1 cellular context compared by ENCODE assay signal in the genomic region with DNA sequence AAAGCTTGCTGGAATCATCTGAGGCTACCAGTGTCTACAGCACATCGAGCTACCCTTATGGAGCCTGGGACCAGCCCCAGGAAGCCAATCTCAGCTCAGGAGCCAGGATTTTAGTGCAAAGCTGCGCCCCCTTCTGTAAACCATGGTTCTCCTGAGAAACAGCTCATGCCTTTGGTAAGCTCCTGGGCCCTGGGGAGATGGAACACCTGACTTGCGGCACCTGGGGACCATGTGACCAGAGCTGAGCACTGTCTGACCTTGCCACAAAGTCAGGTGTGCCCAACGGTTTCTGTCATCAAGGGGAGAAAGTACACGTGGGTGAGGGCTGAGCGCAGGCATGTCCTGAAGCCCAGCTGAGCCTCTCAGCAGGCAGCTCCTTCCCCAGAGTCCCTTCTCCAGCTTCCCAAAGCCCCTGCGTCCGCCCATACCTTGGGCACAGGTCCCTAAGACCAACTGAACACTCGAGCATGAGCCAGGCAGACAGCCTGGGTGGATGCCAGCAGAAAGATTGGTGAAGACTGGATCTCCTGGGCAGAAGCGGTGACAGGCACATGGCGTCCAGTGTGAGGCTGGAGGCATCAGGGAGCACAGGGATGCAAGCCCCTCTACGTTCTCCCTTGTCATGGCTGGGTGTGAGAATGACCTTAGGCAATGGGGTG.
A peak's percentile ranks its signal among the peaks of the same experiment; 100 is the strongest.
TF ChIP-seq lines count a peak whose summit lies in the region.

No MANE protein-coding gene starts in this region.

TF ChIP-seq in K562, 482 proteins besides CTCF, POLR2A, EP300 and RAD21:
- TF ChIP-seq RCOR1 (IDR thresholded peaks at IDR 0.05; ENCODE audit: borderline replicate concordance in 1 of 2, low read depth in 2 of 2, low read length in 2 of 2), result peak in 1 of 2 experiments; percentile 40; a peak in 1 of 4 replicates
- 0 out of 2 replicates have a peak, but pooled peaks have one; percentile 37 for TF ChIP-seq ZNF282 (CRISPR knock-in tag; IDR thresholded peaks at IDR 0.05)
- TF ChIP-seq, protein P1, sequence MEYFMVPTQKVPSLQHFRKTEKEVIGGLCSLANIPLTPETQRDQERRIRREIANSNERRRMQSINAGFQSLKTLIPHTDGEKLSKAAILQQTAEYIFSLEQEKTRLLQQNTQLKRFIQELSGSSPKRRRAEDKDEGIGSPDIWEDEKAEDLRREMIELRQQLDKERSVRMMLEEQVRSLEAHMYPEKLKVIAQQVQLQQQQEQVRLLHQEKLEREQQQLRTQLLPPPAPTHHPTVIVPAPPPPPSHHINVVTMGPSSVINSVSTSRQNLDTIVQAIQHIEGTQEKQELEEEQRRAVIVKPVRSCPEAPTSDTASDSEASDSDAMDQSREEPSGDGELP (CRISPR knock-in tag; IDR thresholded peaks at IDR 0.05; ENCODE audit: borderline replicate concordance), result 0 out of 2 replicates have a peak, but pooled peaks have one; percentile 10
- TF ChIP-seq JUND (IDR thresholded peaks at IDR 0.05; ENCODE audit: borderline replicate concordance, low read depth, low read length), result 0 out of 2 replicates have a peak, but pooled peaks have one; percentile 10
- TF ChIP-seq JUND (tag; IDR thresholded peaks at IDR 0.05; ENCODE audit: borderline replicate concordance, low read depth, low read length), result no peak
- TF ChIP-seq, protein P2, sequence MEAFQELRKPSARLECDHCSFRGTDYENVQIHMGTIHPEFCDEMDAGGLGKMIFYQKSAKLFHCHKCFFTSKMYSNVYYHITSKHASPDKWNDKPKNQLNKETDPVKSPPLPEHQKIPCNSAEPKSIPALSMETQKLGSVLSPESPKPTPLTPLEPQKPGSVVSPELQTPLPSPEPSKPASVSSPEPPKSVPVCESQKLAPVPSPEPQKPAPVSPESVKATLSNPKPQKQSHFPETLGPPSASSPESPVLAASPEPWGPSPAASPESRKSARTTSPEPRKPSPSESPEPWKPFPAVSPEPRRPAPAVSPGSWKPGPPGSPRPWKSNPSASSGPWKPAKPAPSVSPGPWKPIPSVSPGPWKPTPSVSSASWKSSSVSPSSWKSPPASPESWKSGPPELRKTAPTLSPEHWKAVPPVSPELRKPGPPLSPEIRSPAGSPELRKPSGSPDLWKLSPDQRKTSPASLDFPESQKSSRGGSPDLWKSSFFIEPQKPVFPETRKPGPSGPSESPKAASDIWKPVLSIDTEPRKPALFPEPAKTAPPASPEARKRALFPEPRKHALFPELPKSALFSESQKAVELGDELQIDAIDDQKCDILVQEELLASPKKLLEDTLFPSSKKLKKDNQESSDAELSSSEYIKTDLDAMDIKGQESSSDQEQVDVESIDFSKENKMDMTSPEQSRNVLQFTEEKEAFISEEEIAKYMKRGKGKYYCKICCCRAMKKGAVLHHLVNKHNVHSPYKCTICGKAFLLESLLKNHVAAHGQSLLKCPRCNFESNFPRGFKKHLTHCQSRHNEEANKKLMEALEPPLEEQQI (IDR thresholded peaks at IDR 0.05), result no peak
- no peak for TF ChIP-seq HNRNPK (IDR thresholded peaks at IDR 0.05; ENCODE audit: low read depth, low read length, poor library complexity, severe bottlenecking)
- 0 out of 4 replicates have a peak, but pooled peaks of 1 of the 2 experiments have one; percentile 27 for TF ChIP-seq KDM1A (IDR thresholded peaks at IDR 0.05)
